In the genomic region with DNA sequence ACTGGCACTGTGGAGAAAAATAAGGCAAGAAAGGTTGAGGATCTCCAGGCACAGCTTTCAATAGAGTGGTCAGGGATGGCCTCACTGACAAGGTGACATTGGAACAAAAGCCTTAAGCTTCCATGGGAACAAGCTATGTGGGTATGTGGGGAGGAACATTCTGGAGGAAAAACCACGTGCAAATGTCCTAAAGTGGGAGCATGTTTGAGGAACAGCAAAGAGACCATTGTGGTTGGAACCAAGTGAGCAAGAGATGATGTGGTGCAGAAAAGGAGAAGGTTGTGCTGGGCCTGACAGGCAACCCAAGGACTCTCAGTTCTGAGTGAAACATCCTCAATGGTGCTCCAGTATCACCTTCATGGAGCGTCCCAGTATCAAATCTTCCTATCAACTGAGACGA, we compare ENCODE assay signal across 21 cellular contexts.
DNase-seq lines count a peak whose midpoint lies in the region; ATAC-seq, FAIRE-seq and TF ChIP-seq lines count a peak whose summit lies in the region.
"Had no signal": no experiment of that assay in that cellular context is flagged by ENCODE, and none has a peak within 500 bp of the region (broad histone marks: within the 10 kb centered on the region; RNA-seq: fewer than 3 reads in every experiment).

No MANE protein-coding gene starts in this region.

- H3K4me1 ChIP-seq in OCI-LY3 (ENCODE audit: low read length) (peaks cover 72% of the 10 kb centered on the region), GM12878 (ENCODE audit: control insufficient read depth, insufficient read depth, low read length) (peaks cover 53% of the 10 kb centered on the region), upper lobe of right lung (peaks cover 16% of the 10 kb centered on the region), aorta (ENCODE audit: control insufficient read depth in 1 of 2, insufficient read depth in 2 of 2, low read length in 2 of 2) (no peaks in the 10 kb centered on the region)
- H3K4me1 ChIP-seq: BLaER1 had no signal

- TF ChIP-seq CTCF in OCI-LY3 (IDR thresholded peaks at IDR 0.05; ENCODE audit: low read depth, low read length), result no peak
- TF ChIP-seq CTCF in GM12878 (IDR thresholded peaks at IDR 0.05 in 2 of 3, conservative IDR thresholded peaks at IDR 0.05 in 1 of 3; ENCODE audit: control insufficient read depth in 2 of 3, extremely low read depth in 1 of 3, insufficient read depth in 1 of 3, low read depth in 3 of 3, low read length in 3 of 3), result no peak
- TF ChIP-seq CTCF in upper lobe of right lung (IDR thresholded peaks at IDR 0.05), result no peak

- no peak for ATAC-seq in GM12878
- ATAC-seq in upper lobe of right lung, result peak; percentile 16
- ATAC-seq in aorta (ENCODE audit: low FRiP score), result no peak

- H3K9ac ChIP-seq in OCI-LY3 (ENCODE audit: low read length), result no peak overlapping the region; the same call in 1 of the 2 replicates
- no peak overlapping the region for H3K9ac ChIP-seq in GM12878 (ENCODE audit: control insufficient read depth, insufficient read depth, low read length)
- H3K9ac ChIP-seq: BLaER1 had no signal

- H4K20me1 ChIP-seq in OCI-LY3 (ENCODE audit: insufficient read depth, low read length) (no peaks in the 10 kb centered on the region), GM12878 (ENCODE audit: control insufficient read depth, insufficient read depth) (no peaks in the 10 kb centered on the region)
- H4K20me1 ChIP-seq: BLaER1 had no signal

- peaks cover 24% of the 10 kb centered on the region for H3K9me3 ChIP-seq in OCI-LY3 (ENCODE audit: insufficient read depth, low read length)
- H3K9me3 ChIP-seq in GM12878 (replicated peaks; ENCODE audit: control insufficient read depth, insufficient read depth, low read length), result peaks cover 24% of the 10 kb centered on the region; the same call in 2 of the 3 replicates
- H3K9me3 ChIP-seq in upper lobe of right lung, result no peaks in the 10 kb centered on the region
- peaks cover under 1% of the 10 kb centered on the region for H3K9me3 ChIP-seq in aorta (ENCODE audit: control insufficient read depth, low read length)
- H3K9me3 ChIP-seq: BLaER1 had no signal

- H3K27ac ChIP-seq in OCI-LY3 (ENCODE audit: low read length) (peak overlapping the region; percentile 94), GM12878 (ENCODE audit: control insufficient read depth, insufficient read depth) (peak overlapping the region; percentile 53; the same call in 1 of the 2 replicates), upper lobe of right lung (no peak overlapping the region), aorta (ENCODE audit: low read depth in 1 of 2, low read length in 2 of 2) (no peak overlapping the region)
- H3K27ac ChIP-seq: BLaER1 had no signal

- intact Hi-C loops in GM12878 (cut with micrococcal nuclease; ENCODE audit: unreplicated experiment), result loop anchor here (5.0 kb wide), 1 partner anchor 194 kb away; the partner anchor contains the start of gene DYRK2
- intact Hi-C loops in upper lobe of right lung (cut with DNase I), result no loop called here
- intact Hi-C loops in aorta (cut with DNase I), result no loop called here

- RAD21 ChIA-PET in GM12878 (lab: Charles Lee; ENCODE audit: unreplicated experiment), result no interaction called here

- H3K4me3 ChIP-seq in OCI-LY3 (ENCODE audit: low read length) (peak overlapping the region; percentile 6; the same call in 1 of the 2 replicates), GM12878 (no peak overlapping the region), upper lobe of right lung (no peak overlapping the region), aorta (ENCODE audit: low read length in 2 of 2) (no peak overlapping the region)
- H3K4me3 ChIP-seq: BLaER1 had no signal

- H3K36me3 Mint-ChIP-seq in activated naive CD8-positive, alpha-beta T cell, result peaks cover 7% of the 10 kb centered on the region
- peaks cover 21% of the 10 kb centered on the region for H3K36me3 Mint-ChIP-seq in activated naive CD8-positive, alpha-beta T cell treated with anti-CD3 and anti-CD28 coated beads for 36 hours

- peaks cover 48% of the 10 kb centered on the region for H3K4me1 Mint-ChIP-seq in activated naive CD8-positive, alpha-beta T cell (ENCODE audit: low read depth)
- peaks cover 50% of the 10 kb centered on the region for H3K4me1 Mint-ChIP-seq in activated naive CD8-positive, alpha-beta T cell treated with anti-CD3 and anti-CD28 coated beads for 36 hours

- DNase-seq in activated naive CD8-positive, alpha-beta T cell treated with anti-CD3 and anti-CD28 coated beads for 36 hours, result no peak
- DNase-seq in GM12878 (ENCODE audit: low read depth, low spot score) (no peak), upper lobe of right lung (no peak), aorta (no peak), NCI-H748 treated with DMSO at 0.1 percent for 48 hours (lab: John Stamatoyannopoulos, UW) (no peak)
- DNase-seq in stimulated activated CD4-positive, alpha-beta T cell treated with anti-CD3 and anti-CD28 coated beads, Interleukin-15, amount 100 ng/mL, for 24 hours, result no peak
- DNase-seq: 8988T; AML-193; CD4-positive, alpha-beta T cell; COR-L47; DMS153; DMS79 treated with DMSO at 0.1 percent for 48 hours; EL; GOT3; H9 had no signal

- H3K9me3 Mint-ChIP-seq in activated naive CD8-positive, alpha-beta T cell (ENCODE audit: low read depth), result peaks cover 13% of the 10 kb centered on the region
- peaks cover 28% of the 10 kb centered on the region for H3K9me3 Mint-ChIP-seq in activated naive CD8-positive, alpha-beta T cell treated with anti-CD3 and anti-CD28 coated beads for 36 hours
- H3K9me3 Mint-ChIP-seq: CD4-positive, alpha-beta T cell; H9 had no signal

- H3K79me2 ChIP-seq in OCI-LY3 (ENCODE audit: low read length) (no peaks in the 10 kb centered on the region), GM12878 (ENCODE audit: control insufficient read depth, insufficient read depth, low read length) (no peaks in the 10 kb centered on the region)

- H3K36me3 ChIP-seq in OCI-LY3 (replicated peaks; ENCODE audit: low read depth, low read length), result peaks cover 38% of the 10 kb centered on the region
- H3K36me3 ChIP-seq in GM12878 (ENCODE audit: control insufficient read depth in 2 of 2, insufficient read depth in 2 of 2, low read length in 1 of 2), result no peaks in the 10 kb centered on the region
- H3K36me3 ChIP-seq in upper lobe of right lung, result no peaks in the 10 kb centered on the region
- no peaks in the 10 kb centered on the region for H3K36me3 ChIP-seq in aorta (ENCODE audit: control insufficient read depth in 1 of 2, insufficient read depth in 2 of 2, low read length in 1 of 2)
- H3K36me3 ChIP-seq: BLaER1 had no signal

- peak overlapping the region; percentile 5 for H3K27ac Mint-ChIP-seq in activated naive CD8-positive, alpha-beta T cell
- H3K27ac Mint-ChIP-seq in activated naive CD8-positive, alpha-beta T cell treated with anti-CD3 and anti-CD28 coated beads for 36 hours, result no peak overlapping the region
- H3K27ac Mint-ChIP-seq: CD4-positive, alpha-beta T cell; H9 had no signal

- no TSS peak for BruUV-seq in GM12878 (replicated peaks; lab: Mats Ljungman, UMichigan)

- H2AFZ ChIP-seq in OCI-LY3 (ENCODE audit: low read depth, low read length), result no peak overlapping the region
- no peak overlapping the region for H2AFZ ChIP-seq in GM12878 (ENCODE audit: control insufficient read depth, low read depth, low read length)

- WGBS in GM12878 (ENCODE audit: insufficient coverage, insufficient replicate concordance, low lambda C conversion rate, missing lambda C conversion rate), result 81% methylated on average over 3 of the region's 3 CpGs
- 97% methylated on average over 3 of the region's 3 CpGs for WGBS in aorta, 2 donors

- POLR2A ChIA-PET in GM12878 (lab: Charles Lee), result no interaction called here

- no peak for FAIRE-seq in GM12878 (lab: Jason Lieb, UNC)
- FAIRE-seq: D721Med, G401.6, GM19239 had no signal

- TF ChIP-seq EP300 in GM12878 (IDR thresholded peaks at IDR 0.05; ENCODE audit: borderline replicate concordance in 1 of 2, control insufficient read depth in 1 of 2, low read depth in 2 of 2, low read length in 2 of 2), result no peak

- CTCF ChIA-PET in GM12878 (lab: Yijun Ruan, JAX), result interaction anchor here (1.2 to 1.3 kb wide), 2 partner anchors 9 to 12 kb away, joined by 3 read pairs; no protein-coding TSS in a partner anchor

- H3K27me3 ChIP-seq in OCI-LY3 (ENCODE audit: low read depth, low read length) (no peaks in the 10 kb centered on the region), GM12878 (replicated peaks in 1 of 2; ENCODE audit: control insufficient read depth in 2 of 2, insufficient read depth in 2 of 2, low read length in 1 of 2) (no peaks in the 10 kb centered on the region), upper lobe of right lung (no peaks in the 10 kb centered on the region), aorta (ENCODE audit: control insufficient read depth in 1 of 2, insufficient read depth in 2 of 2, low read length in 1 of 2) (no peaks in the 10 kb centered on the region)
- H3K27me3 ChIP-seq: BLaER1 had no signal

- H3K27me3 Mint-ChIP-seq in activated naive CD8-positive, alpha-beta T cell, result no peaks in the 10 kb centered on the region
- H3K27me3 Mint-ChIP-seq in activated naive CD8-positive, alpha-beta T cell treated with anti-CD3 and anti-CD28 coated beads for 36 hours, result peaks cover 10% of the 10 kb centered on the region
- H3K27me3 Mint-ChIP-seq: CD4-positive, alpha-beta T cell had no signal

- in situ Hi-C loops in GM12878 (cut with MboI), result no loop called here

- SMC1A ChIA-PET in GM12878 (lab: Charles Lee; ENCODE audit: uncharacterized antibody, unreplicated experiment), result no interaction called here

- TF ChIP-seq RAD21 in GM12878 (IDR thresholded peaks at IDR 0.05; ENCODE audit: insufficient read depth, low read depth, low read length), result no peak

- H3K4me2 ChIP-seq in OCI-LY3 (ENCODE audit: low read length), result peak overlapping the region; percentile 76
- H3K4me2 ChIP-seq in GM12878 (ENCODE audit: control insufficient read depth, insufficient read depth), result 0 out of 2 replicates have a peak overlapping the region, but pooled peaks have one; percentile 51
- H3K4me2 ChIP-seq: BLaER1 had no signal

- H3K4me3 Mint-ChIP-seq in activated naive CD8-positive, alpha-beta T cell, result no peak overlapping the region
- no peak overlapping the region for H3K4me3 Mint-ChIP-seq in activated naive CD8-positive, alpha-beta T cell treated with anti-CD3 and anti-CD28 coated beads for 36 hours
- H3K4me3 Mint-ChIP-seq: CD4-positive, alpha-beta T cell had no signal

- no peak for TF ChIP-seq POLR2A in GM12878 (IDR thresholded peaks at IDR 0.05; ENCODE audit: low read depth, low read length)

TF ChIP-seq in GM12878, 131 proteins besides CTCF, POLR2A, EP300 and RAD21:
- no peak for TF ChIP-seq HCFC1 (IDR thresholded peaks at IDR 0.05; ENCODE audit: low read length)
- TF ChIP-seq MYC (IDR thresholded peaks at IDR 0.05; ENCODE audit: insufficient read depth, insufficient read length, insufficient replicate concordance, low read length, severe bottlenecking), result no peak
- TF ChIP-seq NBN (IDR thresholded peaks at IDR 0.05), result no peak
- TF ChIP-seq MEF2B (IDR thresholded peaks at IDR 0.05; ENCODE audit: partially characterized antibody, poor library complexity, severe bottlenecking), result no peak
TF ChIP-seq in GM12878: peak in this region for 0.

Comparison
In these comparisons a context has a peak if more than half of its experiments do, and no peak if none do; other contexts are left out.
1. H3K27ac ChIP-seq: peak in OCI-LY3 (single experiment) and GM12878 (single experiment); none in upper lobe of right lung (single experiment) and aorta (0 of 2).